1 cellular context compared by ENCODE assay signal in genomic region chr2:177352441-177353070, GRCh38.
TF ChIP-seq lines count a peak whose summit lies in the region.

No MANE protein-coding gene starts in this region.

TF ChIP-seq in GM12878, 131 proteins besides CTCF, POLR2A, EP300 and RAD21 (continued from another document):
- no peak for TF ChIP-seq ZBTB40 (IDR thresholded peaks at IDR 0.05; ENCODE audit: borderline replicate concordance)
- TF ChIP-seq EZH2 (IDR thresholded peaks at IDR 0.05; ENCODE audit: borderline replicate concordance, control insufficient read depth, low read depth, low read length): no peak
- no peak for TF ChIP-seq HSF1 (IDR thresholded peaks at IDR 0.05; ENCODE audit: low read depth, low read length)
- TF ChIP-seq CBX5 (IDR thresholded peaks at IDR 0.05; ENCODE audit: low read depth): no peak
- TF ChIP-seq SKIL (IDR thresholded peaks at IDR 0.05; ENCODE audit: low read depth, poor library complexity, severe bottlenecking): no peak
- TF ChIP-seq SMARCA5 (IDR thresholded peaks at IDR 0.05): no peak
- no peak for TF ChIP-seq CREM (IDR thresholded peaks at IDR 0.05; ENCODE audit: low read depth)
- no peak for TF ChIP-seq SUPT20H (IDR thresholded peaks at IDR 0.05; ENCODE audit: borderline replicate concordance, control insufficient read depth, low read depth, low read length)
- no peak for TF ChIP-seq JUND (IDR thresholded peaks at IDR 0.05; ENCODE audit: low read depth, low read length)
- no peak for TF ChIP-seq YBX1 (IDR thresholded peaks at IDR 0.05)
- TF ChIP-seq SIN3A (IDR thresholded peaks at IDR 0.05; ENCODE audit: low read depth, low read length): no peak
- no peak for TF ChIP-seq ATF3 (IDR thresholded peaks at IDR 0.05; ENCODE audit: borderline replicate concordance, extremely low read depth, low read depth, low read length)
- no peak for TF ChIP-seq RUNX3 (IDR thresholded peaks at IDR 0.05; ENCODE audit: low read length)
- no peak for TF ChIP-seq ETV6 (conservative IDR thresholded peaks at IDR 0.05 in 1 of 2, IDR thresholded peaks at IDR 0.05 in 1 of 2; ENCODE audit: borderline replicate concordance in 1 of 2, low read depth in 1 of 2)
- TF ChIP-seq ZNF622 (IDR thresholded peaks at IDR 0.05): no peak
- no peak for TF ChIP-seq TARDBP (IDR thresholded peaks at IDR 0.05; ENCODE audit: borderline replicate concordance)
